In genomic region chr5:80600943-80601693, GRCh38 we compare ENCODE assay signal across 18 cellular contexts. TPM values are rescaled to one million over a fixed set of nuclear protein-coding genes. Genes with fewer than 3 reads are reported as not detected.
DNase-seq lines count a peak whose midpoint lies in the region; ATAC-seq and TF ChIP-seq lines count a peak whose summit lies in the region.
"Had no signal": no experiment of that assay in that cellular context is flagged by ENCODE, and none has a peak within 500 bp of the region (broad histone marks: within the 10 kb centered on the region; RNA-seq: fewer than 3 reads in every experiment).

No MANE protein-coding gene starts in this region.

- no peak overlapping the region for H3K27ac Mint-ChIP-seq in activated naive CD8-positive, alpha-beta T cell treated with anti-CD3 and anti-CD28 coated beads, Interleukin-2, amount 10 ng/mL, durations not matched to agents 7 days and 5 days
- H3K27ac Mint-ChIP-seq in activated naive CD8-positive, alpha-beta T cell treated with anti-CD3 and anti-CD28 coated beads for 36 hours, result no peak overlapping the region
- H3K27ac Mint-ChIP-seq in activated T-helper 17 cell treated with anti-CD3 and anti-CD28 coated beads, Interleukin-2, amount 50 U/mL, for 72 hours, result no peak overlapping the region

- H3K79me1 ChIP-seq in neuronal stem cell (ENCODE audit: low read depth, low read length), result no peaks in the 10 kb centered on the region

- no peak overlapping the region for H2BK5ac ChIP-seq in neuronal stem cell (ENCODE audit: low read length)

- DNase-seq in SIG-M5 treated with dmso at 0.1 percent for 504 hours (lab: John Stamatoyannopoulos, UW; ENCODE audit: unreplicated experiment) (peak; percentile 22), SIG-M5 (lab: John Stamatoyannopoulos, UW) (no peak), neuronal stem cell (ENCODE audit: low spot score) (no peak), dorsolateral prefrontal cortex (no peak)
- DNase-seq in activated naive CD8-positive, alpha-beta T cell treated with anti-CD3 and anti-CD28 coated beads, Interleukin-2, amount 10 ng/mL, durations not matched to agents 7 days and 5 days, result no peak
- DNase-seq in activated naive CD8-positive, alpha-beta T cell treated with anti-CD3 and anti-CD28 coated beads for 36 hours, result no peak
- DNase-seq: Caco-2, NCI-H1105, NCI-H1694 treated with DMSO at 0.1 percent for 48 hours, NCI-H446, NCI-H748 treated with DMSO at 0.1 percent for 48 hours, SHP77, SW 1271 had no signal

- H4K8ac ChIP-seq in neuronal stem cell (ENCODE audit: low read depth, low read length), result no peak overlapping the region

- no CpG with 5 or more reads among the region's 2 CpGs for WGBS in neuronal stem cell (ENCODE audit: extremely low coverage in 2 of 2, insufficient read length in 2 of 2, insufficient replicate concordance in 1 of 2), 2 donors

- H3K27ac ChIP-seq in neuronal stem cell (replicated peaks; ENCODE audit: low read length), result no peak overlapping the region
- H3K27ac ChIP-seq in dorsolateral prefrontal cortex, result no peak overlapping the region
- H3K27ac ChIP-seq: BLaER1 treated with 17β-estradiol and CSF1 and Interleukin-3, amounts not matched to agents 10 nM and 100 nM had no signal

- H2BK15ac ChIP-seq in neuronal stem cell (ENCODE audit: low read length), result no peak overlapping the region

- peaks cover 4% of the 10 kb centered on the region for H3K27me3 Mint-ChIP-seq in activated naive CD8-positive, alpha-beta T cell treated with anti-CD3 and anti-CD28 coated beads, Interleukin-2, amount 10 ng/mL, durations not matched to agents 7 days and 5 days
- no peaks in the 10 kb centered on the region for H3K27me3 Mint-ChIP-seq in activated naive CD8-positive, alpha-beta T cell treated with anti-CD3 and anti-CD28 coated beads for 36 hours
- no peaks in the 10 kb centered on the region for H3K27me3 Mint-ChIP-seq in activated T-helper 17 cell treated with anti-CD3 and anti-CD28 coated beads, Interleukin-2, amount 50 U/mL, for 72 hours

- ATAC-seq in activated naive CD8-positive, alpha-beta T cell treated with anti-CD3 and anti-CD28 coated beads, Interleukin-2, amount 10 ng/mL, durations not matched to agents 7 days and 5 days (ENCODE audit: low read depth), result peak; percentile 68
- ATAC-seq in activated T-helper 17 cell treated with anti-CD3 and anti-CD28 coated beads, Interleukin-2, amount 50 U/mL, for 72 hours (replicated peaks), result peak; percentile 57
- ATAC-seq in HG03280 (IDR thresholded peaks at IDR 0.05; ENCODE audit: unreplicated experiment), result no peak
- ATAC-seq: HCT116 had no signal

- H3K36me3 ChIP-seq in neuronal stem cell (replicated peaks in 1 of 2; ENCODE audit: control insufficient read depth in 2 of 2, insufficient read depth in 2 of 2, low read length in 2 of 2), result no peaks in the 10 kb centered on the region
- H3K36me3 ChIP-seq: BLaER1 treated with 17β-estradiol and CSF1 and Interleukin-3, amounts not matched to agents 10 nM and 100 nM had no signal

- H3K27me3 ChIP-seq in neuronal stem cell (ENCODE audit: control insufficient read depth in 3 of 3, insufficient read depth in 3 of 3, low read depth in 1 of 3, low read length in 3 of 3), result no peaks in the 10 kb centered on the region
- no peaks in the 10 kb centered on the region for H3K27me3 ChIP-seq in dorsolateral prefrontal cortex
- H3K27me3 ChIP-seq: BLaER1 treated with 17β-estradiol and CSF1 and Interleukin-3, amounts not matched to agents 10 nM and 100 nM had no signal

- no peak overlapping the region for H3K4me3 Mint-ChIP-seq in activated naive CD8-positive, alpha-beta T cell treated with anti-CD3 and anti-CD28 coated beads, Interleukin-2, amount 10 ng/mL, durations not matched to agents 7 days and 5 days
- no peak overlapping the region for H3K4me3 Mint-ChIP-seq in activated naive CD8-positive, alpha-beta T cell treated with anti-CD3 and anti-CD28 coated beads for 36 hours
- no peak overlapping the region for H3K4me3 Mint-ChIP-seq in activated T-helper 17 cell treated with anti-CD3 and anti-CD28 coated beads, Interleukin-2, amount 50 U/mL, for 72 hours

- POLR2A ChIA-PET in activated naive CD8-positive, alpha-beta T cell treated with anti-CD3 and anti-CD28 coated beads, Interleukin-2, amount 10 ng/mL, durations not matched to agents 7 days and 5 days (lab: Charles Lee), result no interaction called here

- no peak overlapping the region for H3K4me2 ChIP-seq in neuronal stem cell (ENCODE audit: insufficient read depth, low read length, poor library complexity, severe bottlenecking)
- H3K4me2 ChIP-seq: BLaER1 treated with 17β-estradiol and CSF1 and Interleukin-3, amounts not matched to agents 10 nM and 100 nM had no signal

- intact Hi-C loops in dorsolateral prefrontal cortex (cut with DNase I), result no loop called here

- H3K4ac ChIP-seq in neuronal stem cell (ENCODE audit: low read length), result no peak overlapping the region

- no peak overlapping the region for H2AK5ac ChIP-seq in neuronal stem cell (ENCODE audit: low read depth, low read length)

- H3K9ac ChIP-seq in neuronal stem cell (ENCODE audit: low read depth, low read length, poor library complexity), result no peak overlapping the region
- H3K9ac ChIP-seq: BLaER1 treated with 17β-estradiol and CSF1 and Interleukin-3, amounts not matched to agents 10 nM and 100 nM had no signal

- H2AFZ ChIP-seq in neuronal stem cell (ENCODE audit: low read length), result no peak overlapping the region

- no peak overlapping the region for H3K23ac ChIP-seq in neuronal stem cell (ENCODE audit: low read depth, low read length, poor library complexity)

- H4K91ac ChIP-seq in neuronal stem cell (ENCODE audit: low read depth, low read length, poor library complexity), result no peak overlapping the region

- H3K9me3 ChIP-seq in neuronal stem cell (replicated peaks in 1 of 2; ENCODE audit: control insufficient read depth in 2 of 2, insufficient read depth in 1 of 2, low read depth in 1 of 2, low read length in 2 of 2), result no peaks in the 10 kb centered on the region
- H3K9me3 ChIP-seq: BLaER1 treated with 17β-estradiol and CSF1 and Interleukin-3, amounts not matched to agents 10 nM and 100 nM; Caco-2 had no signal

- no peak overlapping the region for H2BK12ac ChIP-seq in neuronal stem cell (ENCODE audit: low read length)

- H3K18ac ChIP-seq in neuronal stem cell (ENCODE audit: low read length), result no peak overlapping the region

- H3K4me1 ChIP-seq in neuronal stem cell (ENCODE audit: control insufficient read depth in 2 of 2, insufficient read depth in 1 of 2, low read depth in 1 of 2, low read length in 2 of 2), result peaks cover 1 to 2% of the 10 kb centered on the region in 2 donors
- H3K4me1 ChIP-seq: Caco-2 had no signal

- no peaks in the 10 kb centered on the region for H3K36me3 Mint-ChIP-seq in activated naive CD8-positive, alpha-beta T cell treated with anti-CD3 and anti-CD28 coated beads, Interleukin-2, amount 10 ng/mL, durations not matched to agents 7 days and 5 days
- no peaks in the 10 kb centered on the region for H3K36me3 Mint-ChIP-seq in activated naive CD8-positive, alpha-beta T cell treated with anti-CD3 and anti-CD28 coated beads for 36 hours
- no peaks in the 10 kb centered on the region for H3K36me3 Mint-ChIP-seq in activated T-helper 17 cell treated with anti-CD3 and anti-CD28 coated beads, Interleukin-2, amount 50 U/mL, for 72 hours (ENCODE audit: low read depth)

- H3K14ac ChIP-seq in neuronal stem cell (ENCODE audit: low read length), result no peak overlapping the region

- no peak for TF ChIP-seq CTCF in dorsolateral prefrontal cortex (IDR thresholded peaks at IDR 0.05 in 54 of 56, conservative IDR thresholded peaks at IDR 0.05 in 2 of 56; ENCODE audit: low read depth in 1 of 56, partially characterized antibody in 56 of 56)

- H3K9me3 Mint-ChIP-seq in activated naive CD8-positive, alpha-beta T cell treated with anti-CD3 and anti-CD28 coated beads, Interleukin-2, amount 10 ng/mL, durations not matched to agents 7 days and 5 days, result no peaks in the 10 kb centered on the region
- no peaks in the 10 kb centered on the region for H3K9me3 Mint-ChIP-seq in activated naive CD8-positive, alpha-beta T cell treated with anti-CD3 and anti-CD28 coated beads for 36 hours
- no peaks in the 10 kb centered on the region for H3K9me3 Mint-ChIP-seq in activated T-helper 17 cell treated with anti-CD3 and anti-CD28 coated beads, Interleukin-2, amount 50 U/mL, for 72 hours

- H3K4me3 ChIP-seq in neuronal stem cell (ENCODE audit: low read length in 2 of 2) (no peak overlapping the region), dorsolateral prefrontal cortex (no peak overlapping the region)
- H3K4me3 ChIP-seq: BLaER1 treated with 17β-estradiol and CSF1 and Interleukin-3, amounts not matched to agents 10 nM and 100 nM had no signal

- H2BK120ac ChIP-seq in neuronal stem cell (ENCODE audit: low read depth, low read length), result no peak overlapping the region

- no peaks in the 10 kb centered on the region for H3K4me1 Mint-ChIP-seq in activated naive CD8-positive, alpha-beta T cell treated with anti-CD3 and anti-CD28 coated beads, Interleukin-2, amount 10 ng/mL, durations not matched to agents 7 days and 5 days
- H3K4me1 Mint-ChIP-seq in activated naive CD8-positive, alpha-beta T cell treated with anti-CD3 and anti-CD28 coated beads for 36 hours, result no peaks in the 10 kb centered on the region
- H3K4me1 Mint-ChIP-seq in activated T-helper 17 cell treated with anti-CD3 and anti-CD28 coated beads, Interleukin-2, amount 50 U/mL, for 72 hours, result no peaks in the 10 kb centered on the region

RNA-seq across cellular contexts. Expression of gene ANKRD34B, which starts 31.0 kb away (rescaled TPM):
- not detected for total RNA-seq in activated naive CD8-positive, alpha-beta T cell treated with anti-CD3 and anti-CD28 coated beads, Interleukin-2, amount 10 ng/mL, durations not matched to agents 7 days and 5 days
- total RNA-seq in activated naive CD8-positive, alpha-beta T cell treated with anti-CD3 and anti-CD28 coated beads for 36 hours, result not detected
- not detected for total RNA-seq in activated T-helper 17 cell treated with anti-CD3 and anti-CD28 coated beads, Interleukin-2, amount 50 U/mL, for 72 hours
- polyA plus RNA-seq in neuronal stem cell (2013, experiment 1 of 2), result 3.1 TPM
- 3.5 TPM for polyA plus RNA-seq in neuronal stem cell (2013, experiment 2 of 2)
- total RNA-seq in dorsolateral prefrontal cortex, result 1 to 10 TPM in 10 of 120 experiments, under 1 TPM in 110; 0.11 to 1.9 (median 0.55) TPM
- total RNA-seq: A172 had no signal

RNA-seq across cellular contexts. Expression of gene MSH3, which starts 53.3 kb away (rescaled TPM):
- 10 to 100 TPM; 18.1 to 18.6 TPM for total RNA-seq in activated naive CD8-positive, alpha-beta T cell treated with anti-CD3 and anti-CD28 coated beads, Interleukin-2, amount 10 ng/mL, durations not matched to agents 7 days and 5 days
- 10 to 100 TPM; 22.6 to 22.9 TPM for total RNA-seq in activated naive CD8-positive, alpha-beta T cell treated with anti-CD3 and anti-CD28 coated beads for 36 hours
- 10 to 100 TPM; 23.6 to 24.9 TPM for total RNA-seq in activated T-helper 17 cell treated with anti-CD3 and anti-CD28 coated beads, Interleukin-2, amount 50 U/mL, for 72 hours
- 11.4 TPM for polyA plus RNA-seq in neuronal stem cell (2013, experiment 1 of 2)
- 11.8 TPM for polyA plus RNA-seq in neuronal stem cell (2013, experiment 2 of 2)
- total RNA-seq in dorsolateral prefrontal cortex, result 10 to 100 TPM; 15.6 to 28.3 (median 21.3) TPM

RNA-seq across cellular contexts. Expression of gene DHFR, which starts 53.7 kb away (rescaled TPM):
- 10 to 100 TPM; 63.6 to 67.4 TPM for total RNA-seq in activated naive CD8-positive, alpha-beta T cell treated with anti-CD3 and anti-CD28 coated beads, Interleukin-2, amount 10 ng/mL, durations not matched to agents 7 days and 5 days
- 100 to 1,000 TPM; 110 to 112 TPM for total RNA-seq in activated naive CD8-positive, alpha-beta T cell treated with anti-CD3 and anti-CD28 coated beads for 36 hours
- total RNA-seq in activated T-helper 17 cell treated with anti-CD3 and anti-CD28 coated beads, Interleukin-2, amount 50 U/mL, for 72 hours, result 10 to 100 TPM; 71.9 to 80.2 TPM
- polyA plus RNA-seq in neuronal stem cell (2013, experiment 1 of 2), result 139 TPM
- polyA plus RNA-seq in neuronal stem cell (2013, experiment 2 of 2), result 143 TPM
- 10 to 100 TPM in 115 of 120 experiments, 1 to 10 TPM in 5; 8.3 to 36.3 (median 16.7) TPM for total RNA-seq in dorsolateral prefrontal cortex
